1 cellular context compared by ENCODE assay signal in the genomic region with DNA sequence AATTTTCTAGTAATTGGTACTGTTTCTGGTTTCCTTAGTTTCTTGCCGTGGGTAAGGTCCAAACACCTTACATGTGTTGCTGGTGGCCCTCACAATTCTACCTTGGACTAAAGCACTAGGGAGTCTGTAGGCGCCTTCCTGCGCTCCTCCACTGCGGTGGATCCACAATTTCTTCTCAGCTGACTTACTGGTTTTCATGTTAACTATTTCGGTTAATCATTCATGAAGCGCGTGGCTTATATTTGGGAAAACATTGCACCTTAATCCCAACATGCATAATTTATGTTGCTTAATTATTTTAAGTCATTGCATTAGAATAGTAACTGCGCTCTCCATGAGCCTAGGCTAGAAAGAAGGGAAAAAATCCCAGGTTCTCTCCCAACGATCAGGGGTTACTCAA.
TF ChIP-seq lines count a peak whose summit lies in the region.

No MANE protein-coding gene starts in this region.

TF ChIP-seq in GM12878, 131 proteins besides CTCF, POLR2A, EP300 and RAD21 (continued from another document):
- TF ChIP-seq, protein P1, sequence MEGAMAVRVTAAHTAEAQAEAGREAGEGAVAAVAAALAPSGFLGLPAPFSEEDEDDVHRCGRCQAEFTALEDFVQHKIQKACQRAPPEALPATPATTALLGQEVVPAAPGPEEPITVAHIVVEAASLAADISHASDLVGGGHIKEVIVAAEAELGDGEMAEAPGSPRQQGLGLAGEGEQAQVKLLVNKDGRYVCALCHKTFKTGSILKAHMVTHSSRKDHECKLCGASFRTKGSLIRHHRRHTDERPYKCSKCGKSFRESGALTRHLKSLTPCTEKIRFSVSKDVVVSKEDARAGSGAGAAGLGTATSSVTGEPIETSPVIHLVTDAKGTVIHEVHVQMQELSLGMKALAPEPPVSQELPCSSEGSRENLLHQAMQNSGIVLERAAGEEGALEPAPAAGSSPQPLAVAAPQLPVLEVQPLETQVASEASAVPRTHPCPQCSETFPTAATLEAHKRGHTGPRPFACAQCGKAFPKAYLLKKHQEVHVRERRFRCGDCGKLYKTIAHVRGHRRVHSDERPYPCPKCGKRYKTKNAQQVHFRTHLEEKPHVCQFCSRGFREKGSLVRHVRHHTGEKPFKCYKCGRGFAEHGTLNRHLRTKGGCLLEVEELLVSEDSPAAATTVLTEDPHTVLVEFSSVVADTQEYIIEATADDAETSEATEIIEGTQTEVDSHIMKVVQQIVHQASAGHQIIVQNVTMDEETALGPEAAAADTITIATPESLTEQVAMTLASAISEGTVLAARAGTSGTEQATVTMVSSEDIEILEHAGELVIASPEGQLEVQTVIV (IDR thresholded peaks at IDR 0.05; ENCODE audit: borderline replicate concordance, partially characterized antibody), result no peak
- TF ChIP-seq, protein P2, sequence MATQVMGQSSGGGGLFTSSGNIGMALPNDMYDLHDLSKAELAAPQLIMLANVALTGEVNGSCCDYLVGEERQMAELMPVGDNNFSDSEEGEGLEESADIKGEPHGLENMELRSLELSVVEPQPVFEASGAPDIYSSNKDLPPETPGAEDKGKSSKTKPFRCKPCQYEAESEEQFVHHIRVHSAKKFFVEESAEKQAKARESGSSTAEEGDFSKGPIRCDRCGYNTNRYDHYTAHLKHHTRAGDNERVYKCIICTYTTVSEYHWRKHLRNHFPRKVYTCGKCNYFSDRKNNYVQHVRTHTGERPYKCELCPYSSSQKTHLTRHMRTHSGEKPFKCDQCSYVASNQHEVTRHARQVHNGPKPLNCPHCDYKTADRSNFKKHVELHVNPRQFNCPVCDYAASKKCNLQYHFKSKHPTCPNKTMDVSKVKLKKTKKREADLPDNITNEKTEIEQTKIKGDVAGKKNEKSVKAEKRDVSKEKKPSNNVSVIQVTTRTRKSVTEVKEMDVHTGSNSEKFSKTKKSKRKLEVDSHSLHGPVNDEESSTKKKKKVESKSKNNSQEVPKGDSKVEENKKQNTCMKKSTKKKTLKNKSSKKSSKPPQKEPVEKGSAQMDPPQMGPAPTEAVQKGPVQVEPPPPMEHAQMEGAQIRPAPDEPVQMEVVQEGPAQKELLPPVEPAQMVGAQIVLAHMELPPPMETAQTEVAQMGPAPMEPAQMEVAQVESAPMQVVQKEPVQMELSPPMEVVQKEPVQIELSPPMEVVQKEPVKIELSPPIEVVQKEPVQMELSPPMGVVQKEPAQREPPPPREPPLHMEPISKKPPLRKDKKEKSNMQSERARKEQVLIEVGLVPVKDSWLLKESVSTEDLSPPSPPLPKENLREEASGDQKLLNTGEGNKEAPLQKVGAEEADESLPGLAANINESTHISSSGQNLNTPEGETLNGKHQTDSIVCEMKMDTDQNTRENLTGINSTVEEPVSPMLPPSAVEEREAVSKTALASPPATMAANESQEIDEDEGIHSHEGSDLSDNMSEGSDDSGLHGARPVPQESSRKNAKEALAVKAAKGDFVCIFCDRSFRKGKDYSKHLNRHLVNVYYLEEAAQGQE (IDR thresholded peaks at IDR 0.05; ENCODE audit: low read depth, low read length), result no peak
- TF ChIP-seq GABPA (IDR thresholded peaks at IDR 0.05; ENCODE audit: low read depth) (no peak), FOXK2 (IDR thresholded peaks at IDR 0.05) (no peak), BACH1 (IDR thresholded peaks at IDR 0.05; ENCODE audit: borderline replicate concordance) (no peak), MXI1 (IDR thresholded peaks at IDR 0.05; ENCODE audit: low read depth, low read length) (no peak), SPI1 (IDR thresholded peaks at IDR 0.05; ENCODE audit: borderline replicate concordance, insufficient read depth, low read depth, low read length) (no peak), NFYA (IDR thresholded peaks at IDR 0.05; ENCODE audit: borderline replicate concordance, low read depth, low read length) (no peak), SMC3 (IDR thresholded peaks at IDR 0.05; ENCODE audit: borderline replicate concordance, low read length) (no peak), MYB (IDR thresholded peaks at IDR 0.05; ENCODE audit: borderline replicate concordance, low read depth, low read length) (no peak), NFIC (IDR thresholded peaks at IDR 0.05; ENCODE audit: low read depth, low read length) (no peak), NBN (IDR thresholded peaks at IDR 0.05) (no peak), KDM1A (IDR thresholded peaks at IDR 0.05; ENCODE audit: borderline replicate concordance) (no peak), TARDBP (IDR thresholded peaks at IDR 0.05; ENCODE audit: borderline replicate concordance) (no peak)
- TF ChIP-seq, protein P3, sequence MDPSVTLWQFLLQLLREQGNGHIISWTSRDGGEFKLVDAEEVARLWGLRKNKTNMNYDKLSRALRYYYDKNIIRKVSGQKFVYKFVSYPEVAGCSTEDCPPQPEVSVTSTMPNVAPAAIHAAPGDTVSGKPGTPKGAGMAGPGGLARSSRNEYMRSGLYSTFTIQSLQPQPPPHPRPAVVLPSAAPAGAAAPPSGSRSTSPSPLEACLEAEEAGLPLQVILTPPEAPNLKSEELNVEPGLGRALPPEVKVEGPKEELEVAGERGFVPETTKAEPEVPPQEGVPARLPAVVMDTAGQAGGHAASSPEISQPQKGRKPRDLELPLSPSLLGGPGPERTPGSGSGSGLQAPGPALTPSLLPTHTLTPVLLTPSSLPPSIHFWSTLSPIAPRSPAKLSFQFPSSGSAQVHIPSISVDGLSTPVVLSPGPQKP (IDR thresholded peaks at IDR 0.05; ENCODE audit: low read depth, low read length), result no peak
